Comparison of ENCODE assay signal across 8 cellular contexts in genomic region chr4:127781303-127782024, GRCh38. TPM values are rescaled to one million over a fixed set of nuclear protein-coding genes. Genes with fewer than 3 reads are reported as not detected.
DNase-seq lines count a peak whose midpoint lies in the region; ATAC-seq and TF ChIP-seq lines count a peak whose summit lies in the region.

No MANE protein-coding gene starts in this region.

- CTCF ChIA-PET in activated CD4-positive, alpha-beta memory T cell treated with anti-CD3 and anti-CD28 coated beads for 36 hours (lab: Charles Lee), result interaction anchor here (1.1 kb wide), 1 partner anchor 279 kb away, joined by 3 read pairs; the partner anchor contains the start of gene LARP1B

- no peaks in the 10 kb centered on the region for H3K27me3 ChIP-seq in neural cell (ENCODE audit: insufficient read depth, low read depth, low read length)

- H3K4me3 Mint-ChIP-seq in activated CD4-positive, alpha-beta memory T cell treated with anti-CD3 and anti-CD28 coated beads for 36 hours, result peak overlapping the region; percentile 79

- peaks cover 2% of the 10 kb centered on the region for H3K36me3 Mint-ChIP-seq in activated CD4-positive, alpha-beta memory T cell treated with anti-CD3 and anti-CD28 coated beads for 36 hours

- H3K9me3 Mint-ChIP-seq in activated CD4-positive, alpha-beta memory T cell treated with anti-CD3 and anti-CD28 coated beads for 36 hours, result no peaks in the 10 kb centered on the region

- H3K4me2 ChIP-seq in neural cell (ENCODE audit: low read length), result no peak overlapping the region

- H4K20me1 ChIP-seq in neural cell (ENCODE audit: insufficient read depth), result no peaks in the 10 kb centered on the region

- TF ChIP-seq CTCF in AG09309 (IDR thresholded peaks at IDR 0.05; ENCODE audit: control insufficient read depth, insufficient read depth, low read depth, low read length, missing control alignments), result no peak
- TF ChIP-seq CTCF in neural cell (IDR thresholded peaks at IDR 0.05; ENCODE audit: poor library complexity, severe bottlenecking), result no peak

- POLR2A ChIA-PET in activated CD4-positive, alpha-beta memory T cell treated with anti-CD3 and anti-CD28 coated beads for 36 hours (lab: Charles Lee), result interaction anchor here (0.5 to 1.8 kb wide), 2 partner anchors 37 to 184 kb away, joined by 6 read pairs; partner anchors contain the start of genes ABHD18 and MFSD8

- H3K27ac Mint-ChIP-seq in activated CD4-positive, alpha-beta memory T cell treated with anti-CD3 and anti-CD28 coated beads for 36 hours, result no peak overlapping the region

- H3K9me3 ChIP-seq in neural cell (ENCODE audit: low read length), result no peaks in the 10 kb centered on the region

- peaks cover 57% of the 10 kb centered on the region for H3K27me3 Mint-ChIP-seq in activated CD4-positive, alpha-beta memory T cell treated with anti-CD3 and anti-CD28 coated beads for 36 hours

- peak; percentile 27 for ATAC-seq in GM18873 (IDR thresholded peaks at IDR 0.05; ENCODE audit: low FRiP score, unreplicated experiment)
- peak; percentile 41 for ATAC-seq in HG03135 (IDR thresholded peaks at IDR 0.05; ENCODE audit: unreplicated experiment)

- no peaks in the 10 kb centered on the region for H3K36me3 ChIP-seq in neural cell (ENCODE audit: insufficient read depth, low read length)

- no peaks in the 10 kb centered on the region for H3K9me2 ChIP-seq in neural cell (ENCODE audit: insufficient read depth, low read length)

- no peak for TF ChIP-seq EP300 in neural cell (conservative IDR thresholded peaks at IDR 0.05; ENCODE audit: poor library complexity, severe bottlenecking)

- peaks cover 26% of the 10 kb centered on the region for H3K79me2 ChIP-seq in neural cell (replicated peaks; ENCODE audit: insufficient read depth, low read length)

- peak overlapping the region; percentile 86 for H3K9ac ChIP-seq in neural cell (ENCODE audit: low read length)

- H3K4me3 ChIP-seq in AG09309 (ENCODE audit: control insufficient read depth, low read depth, low read length), result peak overlapping the region; percentile 83
- H3K4me3 ChIP-seq in neural cell (ENCODE audit: low read length), result peak overlapping the region; percentile 95

- peaks cover 18% of the 10 kb centered on the region for H3K4me1 Mint-ChIP-seq in activated CD4-positive, alpha-beta memory T cell treated with anti-CD3 and anti-CD28 coated beads for 36 hours (ENCODE audit: low read depth)

- DNase-seq in AG09309 (ENCODE audit: low read depth) (no peak), fibroblast of the conjunctiva (ENCODE audit: low read depth) (peak; percentile 10), NCI-H524 (lab: John Stamatoyannopoulos, UW) (no peak), KBM-7 (no peak)
- DNase-seq in activated CD4-positive, alpha-beta memory T cell treated with anti-CD3 and anti-CD28 coated beads for 36 hours, result no peak

- TF ChIP-seq RAD21 in neural cell (conservative IDR thresholded peaks at IDR 0.05), result no peak

- in situ Hi-C loops in KBM-7 (cut with MboI; ENCODE audit: low pct_unique_long_range_greater_than_20kb, low sequenced_read_pairs), result no loop called here

- intact Hi-C loops in activated CD4-positive, alpha-beta memory T cell treated with anti-CD3 and anti-CD28 coated beads for 36 hours (cut with micrococcal nuclease), result loop anchor here (1.0 to 2.0 kb wide), 6 partner anchors 99 to 507 kb away; partner anchors contain the start of genes ABHD18, INTU, LARP1B and MFSD8

- no peaks in the 10 kb centered on the region for H3F3A ChIP-seq in neural cell (ENCODE audit: insufficient read depth, low read length, poor library complexity, severe bottlenecking)

- H2AFZ ChIP-seq in neural cell (ENCODE audit: low read depth, low read length), result peak overlapping the region; percentile 70

- peak overlapping the region; percentile 84 for H3K27ac ChIP-seq in neural cell (ENCODE audit: low read length)

TF ChIP-seq in neural cell, 6 proteins besides CTCF, POLR2A, EP300 and RAD21:
- TF ChIP-seq EZH2 (IDR thresholded peaks at IDR 0.05; ENCODE audit: borderline replicate concordance, insufficient read depth, low read length, poor library complexity, severe bottlenecking), result no peak
- no peak for TF ChIP-seq TAF1 (IDR thresholded peaks at IDR 0.05; ENCODE audit: low read depth)
TF ChIP-seq in neural cell: peak in this region for 0.

RNA-seq across cellular contexts. Expression of gene HSPA4L, which starts 0.7 kb away (rescaled TPM):
- 1 to 10 TPM; 1.9 to 3.0 TPM for total RNA-seq in activated CD4-positive, alpha-beta memory T cell treated with anti-CD3 and anti-CD28 coated beads for 36 hours
- 12.5 and 13.0 TPM in 2 replicates for polyA plus RNA-seq in neural cell
- polyA minus RNA-seq in neural cell, result 28.0 and 36.0 TPM in 2 replicates

RNA-seq across cellular contexts. Expression of gene SLC25A31, which starts 51.3 kb away (rescaled TPM):
- not detected for total RNA-seq in activated CD4-positive, alpha-beta memory T cell treated with anti-CD3 and anti-CD28 coated beads for 36 hours
- polyA plus RNA-seq in neural cell, result 0.28 TPM in 1 of 2 replicates, not detected in the other
- not detected in 2 replicates for polyA minus RNA-seq in neural cell
